ENCODE assay signal across 23 cellular contexts in the genomic region with DNA sequence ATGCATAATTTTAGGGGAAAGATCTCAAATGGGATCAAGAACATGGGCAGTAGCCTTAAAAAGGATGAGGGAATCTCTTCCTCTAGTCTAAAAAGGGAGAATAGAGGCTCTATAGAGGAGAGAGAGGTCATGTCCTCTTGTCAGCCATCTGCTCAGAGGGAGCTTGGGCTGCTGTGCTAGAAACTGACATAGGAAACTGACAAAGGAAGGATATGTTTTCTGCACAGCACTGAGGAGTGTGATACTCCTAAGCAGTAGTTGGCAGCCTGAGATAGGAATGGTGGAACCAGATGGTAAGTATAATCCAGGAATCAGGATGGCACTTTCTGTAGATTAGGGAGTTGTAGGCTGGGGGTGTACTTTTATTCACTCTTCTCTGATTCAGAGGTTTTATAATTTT. TPM values are rescaled to one million over a fixed set of nuclear protein-coding genes. Genes with fewer than 3 reads are reported as not detected.
DNase-seq lines count a peak whose midpoint lies in the region; TF ChIP-seq lines count a peak whose summit lies in the region.
"Had no signal": no experiment of that assay in that cellular context is flagged by ENCODE, and none has a peak within 500 bp of the region (broad histone marks: within the 10 kb centered on the region; RNA-seq: fewer than 3 reads in every experiment).

No MANE protein-coding gene starts in this region.

- H2AK5ac ChIP-seq in neuronal stem cell (ENCODE audit: low read depth, low read length) = no peak overlapping the region

- H3K4ac ChIP-seq in neuronal stem cell (ENCODE audit: low read length) = no peak overlapping the region

- H3K4me3 ChIP-seq in choroid plexus epithelial cell (ENCODE audit: low read depth, low read length) (no peak overlapping the region), neuronal stem cell (ENCODE audit: low read length in 2 of 2) (no peak overlapping the region), tibial artery (no peak overlapping the region)
- H3K4me3 ChIP-seq: ovary, Peyer's patch, right lobe of liver, SJCRH30, stomach had no signal

- H2BK12ac ChIP-seq in neuronal stem cell (ENCODE audit: low read length) = no peak overlapping the region

- H3K18ac ChIP-seq in neuronal stem cell (ENCODE audit: low read length) = no peak overlapping the region

- H4K8ac ChIP-seq in neuronal stem cell (ENCODE audit: low read depth, low read length) = no peak overlapping the region

- no peak overlapping the region for H3K9ac ChIP-seq in neuronal stem cell (ENCODE audit: low read depth, low read length, poor library complexity)

- peaks cover 0 to 5% of the 10 kb centered on the region in 2 donors for H3K4me1 ChIP-seq in neuronal stem cell (ENCODE audit: control insufficient read depth in 2 of 2, insufficient read depth in 1 of 2, low read depth in 1 of 2, low read length in 2 of 2)
- no peaks in the 10 kb centered on the region for H3K4me1 ChIP-seq in tibial artery
- H3K4me1 ChIP-seq: Peyer's patch, right lobe of liver, SJCRH30 had no signal

- intact Hi-C loops in tibial artery (cut with DNase I; ENCODE audit: low total_unique reads) = no loop called here

- TF ChIP-seq CTCF in choroid plexus epithelial cell (conservative IDR thresholded peaks at IDR 0.05; ENCODE audit: low read depth, low read length) (no peak), tibial artery (IDR thresholded peaks at IDR 0.05) (no peak)

- H3K27ac ChIP-seq in neuronal stem cell (replicated peaks; ENCODE audit: low read length) (no peak overlapping the region), tibial artery (no peak overlapping the region)
- H3K27ac ChIP-seq: ovary, Peyer's patch, right lobe of liver, SJCRH30, stomach had no signal

- H3K9me3 ChIP-seq in neuronal stem cell (replicated peaks in 1 of 2; ENCODE audit: control insufficient read depth in 2 of 2, insufficient read depth in 1 of 2, low read depth in 1 of 2, low read length in 2 of 2) = peaks cover 0 to 3% of the 10 kb centered on the region in 2 donors
- no peaks in the 10 kb centered on the region for H3K9me3 ChIP-seq in tibial artery
- H3K9me3 ChIP-seq: ovary, Peyer's patch, right lobe of liver, SJCRH30, stomach had no signal

- H2BK120ac ChIP-seq in neuronal stem cell (ENCODE audit: low read depth, low read length) = no peak overlapping the region

- DNase-seq in CMK (ENCODE audit: low read depth) (peak; percentile 25), NCI-H524 (lab: John Stamatoyannopoulos, UW) (peak; percentile 93 to 96), choroid plexus epithelial cell (ENCODE audit: low read depth) (peak; percentile 13), lung microvascular endothelial cell (ENCODE audit: low read depth in 2 of 2) (peak; percentile 9 to 56), NCI-H128 (lab: John Stamatoyannopoulos, UW; ENCODE audit: unreplicated experiment) (no peak), neuronal stem cell (ENCODE audit: low spot score) (no peak), tibial artery (no peak)
- DNase-seq in NK-92 treated with Interleukin-12 subunit alpha and Interleukin-12 subunit beta, amount 100 ng/mL, for 24 hours (lab: John Stamatoyannopoulos, UW) = no peak
- DNase-seq: activated B cell treated with CpG ODN at 0.5 μM for 24 hours; activated CD4-positive, alpha-beta T cell treated with anti-CD3 and anti-CD28 coated beads, Interleukin-2, amount 50 U/mL, for 48 hours; activated naive CD8-positive, alpha-beta T cell treated with anti-CD3 and anti-CD28 coated beads, Interleukin-2, amount 10 ng/mL, durations not matched to agents 7 days and 5 days; DMS153; GDM1; KBM-7; left colon; midbrain; natural killer cell; NCI-H2227 treated with DMSO at 0.1 percent for 48 hours; ovary; Peyer's patch; right lobe of liver; SJCRH30; stomach had no signal

- H3K27me3 ChIP-seq in neuronal stem cell (ENCODE audit: control insufficient read depth in 3 of 3, insufficient read depth in 3 of 3, low read depth in 1 of 3, low read length in 3 of 3) (no peaks in the 10 kb centered on the region), tibial artery (no peaks in the 10 kb centered on the region)
- H3K27me3 ChIP-seq: ovary, Peyer's patch, right lobe of liver, SJCRH30, stomach had no signal

- no peak overlapping the region for H3K14ac ChIP-seq in neuronal stem cell (ENCODE audit: low read length)

- H3K4me2 ChIP-seq in neuronal stem cell (ENCODE audit: insufficient read depth, low read length, poor library complexity, severe bottlenecking) = no peak overlapping the region

- peaks cover 0 to 50% of the 10 kb centered on the region in 2 donors for H3K36me3 ChIP-seq in neuronal stem cell (replicated peaks in 1 of 2; ENCODE audit: control insufficient read depth in 2 of 2, insufficient read depth in 2 of 2, low read length in 2 of 2)
- H3K36me3 ChIP-seq in tibial artery = peaks cover 0 to 5% (median 3%) of the 10 kb centered on the region in 3 donors
- H3K36me3 ChIP-seq: ovary, Peyer's patch, right lobe of liver, SJCRH30 had no signal

- H2BK15ac ChIP-seq in neuronal stem cell (ENCODE audit: low read length) = no peak overlapping the region

- no peak overlapping the region for H2AFZ ChIP-seq in neuronal stem cell (ENCODE audit: low read length)

- no peak overlapping the region for H4K91ac ChIP-seq in neuronal stem cell (ENCODE audit: low read depth, low read length, poor library complexity)

- H3K79me1 ChIP-seq in neuronal stem cell (ENCODE audit: low read depth, low read length) = peaks cover 1% of the 10 kb centered on the region

- no peak overlapping the region for H2BK5ac ChIP-seq in neuronal stem cell (ENCODE audit: low read length)

- no peak overlapping the region for H3K23ac ChIP-seq in neuronal stem cell (ENCODE audit: low read depth, low read length, poor library complexity)

RNA-seq across cellular contexts. Expression of gene PTPRA, which starts 59.2 kb away (rescaled TPM):
- total RNA-seq in lung microvascular endothelial cell = 19.8 and 22.2 TPM in 2 replicates
- 149 TPM for polyA plus RNA-seq in neuronal stem cell (2013, experiment 1 of 2)
- polyA plus RNA-seq in neuronal stem cell (2013, experiment 2 of 2) = 143 TPM

Comparison
In these comparisons a context has a peak if more than half of its experiments do, and no peak if none do; other contexts are left out.
1. DNase-seq: peak in CMK (single experiment), NCI-H524 (2 of 2), choroid plexus epithelial cell (single experiment) and lung microvascular endothelial cell (2 of 2); none in NCI-H128 (single experiment), NK-92 treated with Interleukin-12 subunit alpha and Interleukin-12 subunit beta, amount 100 ng/mL, for 24 hours (single experiment), neuronal stem cell (single experiment) and tibial artery (0 of 2).